Comparison of ENCODE assay signal across 1 cellular context in the genomic region with DNA sequence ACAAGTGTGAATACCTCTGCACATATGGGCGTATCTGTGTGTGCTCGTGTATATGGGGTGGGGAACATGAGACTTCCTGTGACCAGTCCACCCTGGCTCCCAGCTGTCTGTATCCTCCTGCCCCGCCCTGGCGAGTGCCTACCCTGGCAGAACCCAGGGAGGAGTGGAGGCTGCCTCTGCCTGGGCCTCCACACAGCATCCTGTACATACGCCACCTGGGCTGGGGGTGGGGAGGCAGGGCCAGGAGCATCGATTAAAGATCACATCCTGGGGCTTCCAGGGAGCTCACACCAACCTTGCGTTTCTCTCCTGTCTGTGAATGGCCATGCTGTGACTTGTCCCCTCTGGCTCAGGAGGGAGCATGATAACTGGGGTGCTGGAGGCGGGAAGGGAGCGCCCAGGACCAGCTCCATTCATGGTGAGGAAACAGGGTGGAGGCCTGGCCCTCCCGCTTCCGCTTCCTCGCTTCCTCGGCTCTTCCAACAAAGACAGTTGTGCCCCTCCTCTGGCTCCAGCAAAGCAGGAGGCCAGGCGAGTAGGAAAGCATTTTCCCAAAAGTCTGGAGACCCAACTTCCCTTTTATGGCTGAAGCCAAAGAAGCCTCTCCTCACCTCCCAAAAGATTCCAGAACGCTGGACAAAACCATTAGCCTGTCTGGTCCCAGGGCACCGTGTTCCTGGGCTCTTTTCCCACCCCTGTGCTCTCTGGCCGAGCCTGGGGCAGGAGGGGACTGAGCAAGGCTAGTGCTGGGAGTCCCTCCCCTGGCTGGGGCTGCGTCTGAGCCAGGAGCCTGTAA.
TF ChIP-seq lines count a peak whose summit lies in the region.

No MANE protein-coding gene starts in this region.

TF ChIP-seq in H1, 55 proteins besides CTCF, POLR2A, EP300 and RAD21:
- TF ChIP-seq ASH2L (IDR thresholded peaks at IDR 0.05; ENCODE audit: low read length) (peak; percentile 28), TAF1 (IDR thresholded peaks at IDR 0.05; ENCODE audit: low read depth, low read length) (no peak)
TF ChIP-seq in H1: peak in this region for 1.
